In the genomic region with DNA sequence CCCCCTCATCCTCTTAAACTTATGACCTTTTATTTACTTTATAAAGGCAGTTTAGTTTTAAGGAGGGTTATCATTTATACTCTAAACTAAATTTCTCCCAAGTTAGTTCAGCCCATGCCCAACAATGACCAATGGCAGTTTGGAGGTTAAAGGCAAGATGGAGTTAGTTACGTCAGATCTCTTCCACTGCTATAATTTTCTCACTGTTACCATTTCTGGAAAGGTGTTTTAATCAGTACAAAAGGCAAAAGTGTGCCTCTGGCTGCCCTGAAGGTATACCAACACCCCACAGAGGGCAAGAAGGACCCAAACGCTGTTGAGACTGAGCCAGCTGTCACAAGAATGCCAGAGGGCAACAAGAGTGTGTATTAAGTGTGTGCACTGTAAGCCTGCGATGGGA, we compare ENCODE assay signal across 19 cellular contexts. TPM values are rescaled to one million over a fixed set of nuclear protein-coding genes. Genes with fewer than 3 reads are reported as not detected.
DNase-seq lines count a peak whose midpoint lies in the region; ATAC-seq, FAIRE-seq and TF ChIP-seq lines count a peak whose summit lies in the region.
"Had no signal": no experiment of that assay in that cellular context is flagged by ENCODE, and none has a peak within 500 bp of the region (broad histone marks: within the 10 kb centered on the region; RNA-seq: fewer than 3 reads in every experiment).

No MANE protein-coding gene starts in this region.

- no peak overlapping the region for H3K4me2 ChIP-seq in K562 (ENCODE audit: insufficient read depth, low read length)
- H3K4me2 ChIP-seq: A549; BLaER1 treated with 17β-estradiol and CSF1 and Interleukin-3, amounts not matched to agents 10 nM and 100 nM had no signal

- no peaks in the 10 kb centered on the region for H3K9me1 ChIP-seq in K562 (ENCODE audit: control insufficient read depth, insufficient read depth, low read length)

- H3K27ac ChIP-seq in left ventricle myocardium inferior (replicated peaks), result peak overlapping the region; percentile 64
- no peak overlapping the region for H3K27ac ChIP-seq in K562 (ENCODE audit: extremely low read depth, low read depth, low read length)
- H3K27ac ChIP-seq: 22Rv1; A549; BLaER1 treated with 17β-estradiol and CSF1 and Interleukin-3, amounts not matched to agents 10 nM and 100 nM; C4-2B had no signal

- FAIRE-seq in K562 (lab: Jason Lieb, UNC), result no peak
- FAIRE-seq: A549, D721Med, G401.6, GM12891, GM19239 had no signal

- H3K9me3 ChIP-seq in left ventricle myocardium inferior (replicated peaks) (no peaks in the 10 kb centered on the region), K562 (replicated peaks; ENCODE audit: control insufficient read depth, insufficient read depth, low read depth, low read length) (no peaks in the 10 kb centered on the region; the same call in 1 of the 2 replicates)
- H3K9me3 ChIP-seq: A549; BLaER1 treated with 17β-estradiol and CSF1 and Interleukin-3, amounts not matched to agents 10 nM and 100 nM; Caco-2 had no signal

- no peak overlapping the region for H3K9ac ChIP-seq in K562 (ENCODE audit: insufficient read depth in 1 of 2, low read depth in 2 of 2, low read length in 2 of 2)
- H3K9ac ChIP-seq: BLaER1 treated with 17β-estradiol and CSF1 and Interleukin-3, amounts not matched to agents 10 nM and 100 nM had no signal

- CTCF ChIA-PET in K562 (lab: Yijun Ruan, JAX; ENCODE audit: low intra/inter-chr PET ratio), result no interaction called here

- H3K27me3 ChIP-seq in left ventricle myocardium inferior (ENCODE audit: low read depth) (peaks cover 14% of the 10 kb centered on the region), K562 (ENCODE audit: control insufficient read depth in 2 of 2, insufficient read depth in 2 of 2, low read length in 2 of 2) (no peaks in the 10 kb centered on the region)
- H3K27me3 ChIP-seq: BLaER1 treated with 17β-estradiol and CSF1 and Interleukin-3, amounts not matched to agents 10 nM and 100 nM had no signal

- WGBS in K562 (ENCODE audit: insufficient coverage, low coverage, missing lambda C conversion rate), result 56% methylated on average over 3 of the region's 3 CpGs

- TF ChIP-seq POLR2A in K562 (conservative IDR thresholded peaks at IDR 0.05), result no peak

- POLR2A ChIA-PET in K562 (lab: Yijun Ruan, JAX), result interaction anchor here (1.0 to 1.4 kb wide), 2 partner anchors 20 to 134 kb away, joined by 4 to 5 read pairs; no protein-coding TSS in a partner anchor

- H2AFZ ChIP-seq in K562 (ENCODE audit: low read depth, low read length), result peak overlapping the region; percentile 16; the same call in 1 of the 2 replicates

- no peak overlapping the region for H3K4me3 ChIP-seq in left ventricle myocardium inferior
- H3K4me3 ChIP-seq in K562, result no peak overlapping the region
- H3K4me3 ChIP-seq: A549; BLaER1 treated with 17β-estradiol and CSF1 and Interleukin-3, amounts not matched to agents 10 nM and 100 nM had no signal

- no peak for TF ChIP-seq CTCF in left ventricle myocardium inferior (IDR thresholded peaks at IDR 0.05; ENCODE audit: borderline replicate concordance)
- no peak for TF ChIP-seq CTCF in K562 (IDR thresholded peaks at IDR 0.05 in 2 of 3, conservative IDR thresholded peaks at IDR 0.05 in 1 of 3; ENCODE audit: insufficient read depth in 2 of 3, low read depth in 1 of 3, low read length in 3 of 3)

- intact Hi-C loops in left ventricle myocardium inferior (cut with micrococcal nuclease), result no loop called here
- intact Hi-C loops in cardiac septum (cut with DNase I), result no loop called here
- intact Hi-C loops in K562 (cut with micrococcal nuclease), result no loop called here

- no peak for TF ChIP-seq EP300 in K562 (IDR thresholded peaks at IDR 0.05; ENCODE audit: low read length)

- no peaks in the 10 kb centered on the region for H4K20me1 ChIP-seq in K562 (replicated peaks; ENCODE audit: control insufficient read depth, insufficient read depth, low read length)
- H4K20me1 ChIP-seq: BLaER1 treated with 17β-estradiol and CSF1 and Interleukin-3, amounts not matched to agents 10 nM and 100 nM had no signal

- no peak for TF ChIP-seq RAD21 in K562 (CRISPR knock-in tag; conservative IDR thresholded peaks at IDR 0.05 in 1 of 2, IDR thresholded peaks at IDR 0.05 in 1 of 2)

- peaks cover 26% of the 10 kb centered on the region for H3K4me1 ChIP-seq in left ventricle myocardium inferior
- peaks cover 0 to 17% of the 10 kb centered on the region in 2 experiments; a peak in 3 of 5 replicates for H3K4me1 ChIP-seq in K562 (replicated peaks in 1 of 2; ENCODE audit: control insufficient read depth in 2 of 2, insufficient read depth in 2 of 2, low read length in 2 of 2)
- H3K4me1 ChIP-seq: A549, Caco-2 had no signal

- DNase-seq in left ventricle myocardium inferior, result no peak
- DNase-seq in cardiac septum (ENCODE audit: low spot score), result no peak
- no peak for DNase-seq in K562 (ENCODE audit: extremely low read depth in 1 of 4, low spot score in 3 of 4)
- DNase-seq in activated gamma-delta T cell (lab: John Stamatoyannopoulos, UW), result no peak
- DNase-seq: AML-193; Caco-2; Calu3; CD4-positive, alpha-beta T cell; CD8-positive, alpha-beta T cell; GF-D8 had no signal

- in situ Hi-C loops in K562 (cut with MboI), result no loop called here

- H3K36me3 ChIP-seq in left ventricle myocardium inferior, result no peaks in the 10 kb centered on the region
- H3K36me3 ChIP-seq in K562 (ENCODE audit: control insufficient read depth, insufficient read depth, low read length), result no peaks in the 10 kb centered on the region
- H3K36me3 ChIP-seq: BLaER1 treated with 17β-estradiol and CSF1 and Interleukin-3, amounts not matched to agents 10 nM and 100 nM had no signal

- H3K79me2 ChIP-seq in K562 (ENCODE audit: control insufficient read depth, insufficient read depth, low read length), result no peaks in the 10 kb centered on the region

- BruUV-seq in K562 (replicated peaks; lab: Mats Ljungman, UMichigan), result no TSS peak

- ATAC-seq in K562, result no peak
- ATAC-seq in GM21825 (IDR thresholded peaks at IDR 0.05; ENCODE audit: unreplicated experiment), result no peak
- ATAC-seq: A549; CD8-positive, alpha-beta T cell had no signal

TF ChIP-seq in K562, 482 proteins besides CTCF, POLR2A, EP300 and RAD21 (continues in another document):
- TF ChIP-seq BRD4 (IDR thresholded peaks at IDR 0.05), result no peak
- peak in 1 of 2 experiments; percentile 65; a peak in 1 of 4 replicates for TF ChIP-seq SRF (CRISPR knock-in tag; IDR thresholded peaks at IDR 0.05)
- TF ChIP-seq CBX5 (IDR thresholded peaks at IDR 0.05; ENCODE audit: borderline replicate concordance, low read depth), result no peak
- TF ChIP-seq PCBP2 (IDR thresholded peaks at IDR 0.05; ENCODE audit: low read depth, low read length, poor library complexity, severe bottlenecking), result no peak
- peak; percentile 88; the same call in 1 of the 2 replicates for TF ChIP-seq RHOXF2B (CRISPR knock-in tag; conservative IDR thresholded peaks at IDR 0.05)
- TF ChIP-seq, protein P1, sequence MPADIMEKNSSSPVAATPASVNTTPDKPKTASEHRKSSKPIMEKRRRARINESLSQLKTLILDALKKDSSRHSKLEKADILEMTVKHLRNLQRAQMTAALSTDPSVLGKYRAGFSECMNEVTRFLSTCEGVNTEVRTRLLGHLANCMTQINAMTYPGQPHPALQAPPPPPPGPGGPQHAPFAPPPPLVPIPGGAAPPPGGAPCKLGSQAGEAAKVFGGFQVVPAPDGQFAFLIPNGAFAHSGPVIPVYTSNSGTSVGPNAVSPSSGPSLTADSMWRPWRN (IDR thresholded peaks at IDR 0.05; ENCODE audit: low read depth), result no peak
- TF ChIP-seq ZKSCAN1 (IDR thresholded peaks at IDR 0.05; ENCODE audit: low read depth, low read length), result no peak
- peak in 1 of 2 experiments; percentile 47; a peak in 1 of 4 replicates for TF ChIP-seq FOXA3 (CRISPR knock-in tag; conservative IDR thresholded peaks at IDR 0.05 in 1 of 2, IDR thresholded peaks at IDR 0.05 in 1 of 2)
- TF ChIP-seq DDX20 (tag; IDR thresholded peaks at IDR 0.05; ENCODE audit: low read depth), result peak; percentile 93
- peak; percentile 43 for TF ChIP-seq ZNF699 (CRISPR knock-in tag; IDR thresholded peaks at IDR 0.05; ENCODE audit: insufficient replicate concordance)
- peak; percentile 50; the same call in 1 of the 2 replicates for TF ChIP-seq ZKSCAN8 (CRISPR knock-in tag; IDR thresholded peaks at IDR 0.05)
- peak; percentile 81; the same call in 1 of the 2 replicates for TF ChIP-seq HOMEZ (CRISPR knock-in tag; IDR thresholded peaks at IDR 0.05)
- no peak for TF ChIP-seq MBD2 (IDR thresholded peaks at IDR 0.05; ENCODE audit: borderline replicate concordance, low read depth)
- no peak for TF ChIP-seq ZNF143 (CRISPR knock-in tag; IDR thresholded peaks at IDR 0.05)

RNA-seq across cellular contexts. Expression of gene FAM89A, which starts 32.4 kb away (rescaled TPM):
- total RNA-seq in left ventricle myocardium inferior, result 6.5 TPM
- 4.1 TPM for total RNA-seq in cardiac septum
- 18.2 and 25.0 TPM in 2 replicates for total RNA-seq in K562 (2011; cell fraction: chromatin; rRNA removed; ENCODE audit: low replicate concordance)
- total RNA-seq in K562 (2011; cell fraction: nucleolus; rRNA removed), result 12.5 and 13.6 TPM in 2 replicates
- 18.5 and 25.7 TPM in 2 replicates for total RNA-seq in K562 (2011; cell fraction: nucleoplasm; rRNA removed)
- total RNA-seq in K562 (2014; rRNA removed), result 66.2 TPM in 2 replicates
- total RNA-seq in K562 (2014; rRNA removed; fragmentation: Illumina TruSeq; extraction: Trizol), result 43.3 and 43.5 TPM in 2 replicates
- total RNA-seq in K562 (2015; rRNA removed; fragmentation: Illumina TruSeq; extraction: Trizol), result 25.1 and 29.3 TPM in 2 replicates
- 56.5 and 56.9 TPM in 2 replicates for total RNA-seq in K562 (2021)
- polyA plus RNA-seq in K562 (2011; rRNA removed), result 25.6 and 45.4 TPM in 2 replicates
- polyA plus RNA-seq in K562 (2011; cell fraction: cytosol; rRNA removed), result 26.9 and 37.2 TPM in 2 replicates
- polyA plus RNA-seq in K562 (2011; cell fraction: nucleus; rRNA removed), result 11.3 and 14.9 TPM in 2 replicates
- polyA plus RNA-seq in K562 (2012), result 41.1 and 110 TPM in 2 replicates
- polyA plus RNA-seq in K562 (2014; fragmentation: Illumina TruSeq; extraction: Trizol), result 41.0 and 42.1 TPM in 2 replicates
- 10 to 100 TPM in 1 of 2 experiments, 1 to 10 TPM in 1; 8.7 to 13.3 TPM for polyA plus RNA-seq in K562 (2014; fragmentation: Nextera tagmentation; extraction: Ambion mirVana)
- polyA plus RNA-seq in K562 (2014; rRNA removed), result 54.5 and 56.0 TPM in 2 replicates
- 21.1 and 30.9 TPM in 2 replicates for polyA minus RNA-seq in K562 (2011; rRNA and poly(A)+ RNA removed)
- 6.7 and 15.0 TPM in 2 replicates for polyA minus RNA-seq in K562 (2011; cell fraction: cytosol; rRNA and poly(A)+ RNA removed)
- polyA minus RNA-seq in K562 (2011; cell fraction: nucleus; rRNA and poly(A)+ RNA removed), result 8.4 and 9.6 TPM in 2 replicates
